Comparison of ENCODE assay signal across 14 cellular contexts in genomic region chr1:84653130-84653680, GRCh38. TPM values are rescaled to one million over a fixed set of nuclear protein-coding genes. Genes with fewer than 3 reads are reported as not detected.
DNase-seq lines count a peak whose midpoint lies in the region; ATAC-seq, FAIRE-seq and TF ChIP-seq lines count a peak whose summit lies in the region.
"Had no signal": no experiment of that assay in that cellular context is flagged by ENCODE, and none has a peak within 500 bp of the region (broad histone marks: within the 10 kb centered on the region; RNA-seq: fewer than 3 reads in every experiment).

No MANE protein-coding gene starts in this region.

- peaks cover 2% of the 10 kb centered on the region; the same call in 1 of the 2 replicates for H3K9me1 ChIP-seq in IMR-90 (ENCODE audit: insufficient read depth, low read length)

- H2AFZ ChIP-seq in IMR-90 (replicated peaks; ENCODE audit: low read length, poor library complexity) (no peak overlapping the region), GM12878 (ENCODE audit: control insufficient read depth, low read depth, low read length) (no peak overlapping the region), HepG2 (ENCODE audit: low read length) (no peak overlapping the region)

- FAIRE-seq in GM12878 (lab: Jason Lieb, UNC) = no peak
- no peak for FAIRE-seq in HepG2 (lab: Jason Lieb, UNC)

- H2AK9ac ChIP-seq in IMR-90 (replicated peaks; ENCODE audit: low read depth, low read length, poor library complexity) = no peak overlapping the region

- no peak overlapping the region for H2BK15ac ChIP-seq in IMR-90 (ENCODE audit: low read depth, low read length)

- H3K36me3 ChIP-seq in IMR-90 (ENCODE audit: control insufficient read depth, insufficient read depth, low read length) = peaks cover 20% of the 10 kb centered on the region
- H3K36me3 ChIP-seq in GM12878 (ENCODE audit: control insufficient read depth in 2 of 2, insufficient read depth in 2 of 2, low read length in 1 of 2) = peaks cover 0 to 12% of the 10 kb centered on the region in 2 experiments; a peak in 3 of 4 replicates
- H3K36me3 ChIP-seq in HepG2 (replicated peaks in 1 of 2; ENCODE audit: control insufficient read depth in 1 of 2, insufficient read depth in 2 of 2, low read length in 2 of 2) = peaks cover 1 to 36% of the 10 kb centered on the region in 2 experiments; a peak in 3 of 5 replicates
- peaks cover 25% of the 10 kb centered on the region for H3K36me3 ChIP-seq in right atrium auricular region

- in situ Hi-C loops in IMR-90 (cut with MboI; ENCODE audit: low sequenced_read_pairs) = no loop called here
- in situ Hi-C loops in GM12878 (cut with MboI) = no loop called here
- in situ Hi-C loops in HepG2 (cut with HindIII; ENCODE audit: extremely low pct_ligation_motif_present, low pct_unique_long_range_greater_than_20kb) = no loop called here
- in situ Hi-C loops in GM13977 (cut with MboI; ENCODE audit: low pct_unique_long_range_greater_than_20kb, low sequenced_read_pairs, unreplicated experiment) = no loop called here

- no peak overlapping the region for H3K14ac ChIP-seq in IMR-90 (replicated peaks; ENCODE audit: low read depth, low read length)

- TF ChIP-seq EP300 in GM12878 (IDR thresholded peaks at IDR 0.05; ENCODE audit: borderline replicate concordance in 1 of 2, control insufficient read depth in 1 of 2, low read depth in 2 of 2, low read length in 2 of 2) = no peak
- no peak for TF ChIP-seq EP300 in HepG2 (IDR thresholded peaks at IDR 0.05; ENCODE audit: low read depth in 2 of 2, low read length in 2 of 2)
- TF ChIP-seq EP300 in HepG2 (CRISPR knock-in tag; IDR thresholded peaks at IDR 0.05; ENCODE audit: borderline replicate concordance) = no peak

- H2AK5ac ChIP-seq in IMR-90 (ENCODE audit: low read depth, low read length) = no peak overlapping the region

- H4K5ac ChIP-seq in IMR-90 (ENCODE audit: low read depth, low read length) = no peak overlapping the region

- TF ChIP-seq POLR2A in IMR-90 (IDR thresholded peaks at IDR 0.05; ENCODE audit: low read depth, low read length) (no peak), GM12878 (IDR thresholded peaks at IDR 0.05; ENCODE audit: low read depth, low read length) (no peak), HepG2 (IDR thresholded peaks at IDR 0.05; ENCODE audit: insufficient read depth in 1 of 2, low read depth in 2 of 2, low read length in 2 of 2) (no peak)

- H2BK120ac ChIP-seq in IMR-90 (ENCODE audit: low read depth, low read length) = no peak overlapping the region

- no peak overlapping the region for H3K23ac ChIP-seq in IMR-90 (ENCODE audit: low read depth, low read length)

- BruUV-seq in IMR-90 (replicated peaks; lab: Mats Ljungman, UMichigan) (no TSS peak), GM12878 (replicated peaks; lab: Mats Ljungman, UMichigan) (no TSS peak), HepG2 (replicated peaks; lab: Mats Ljungman, UMichigan) (no TSS peak)

- no peaks in the 10 kb centered on the region for H3K27me3 ChIP-seq in IMR-90 (ENCODE audit: control insufficient read depth, insufficient read depth, low read length)
- H3K27me3 ChIP-seq in GM12878 (replicated peaks in 1 of 2; ENCODE audit: control insufficient read depth in 2 of 2, insufficient read depth in 2 of 2, low read length in 1 of 2) = no peaks in the 10 kb centered on the region
- H3K27me3 ChIP-seq in HepG2 (ENCODE audit: control insufficient read depth in 1 of 2, insufficient read depth in 2 of 2, low read length in 2 of 2) = no peaks in the 10 kb centered on the region
- no peaks in the 10 kb centered on the region for H3K27me3 ChIP-seq in right atrium auricular region
- H3K27me3 ChIP-seq: cardiac muscle cell had no signal

- H3K9me3 ChIP-seq in IMR-90 (ENCODE audit: control insufficient read depth, insufficient read depth, low read length) = no peaks in the 10 kb centered on the region
- H3K9me3 ChIP-seq in GM12878 (replicated peaks; ENCODE audit: control insufficient read depth, insufficient read depth, low read length) = no peaks in the 10 kb centered on the region
- H3K9me3 ChIP-seq in HepG2 (ENCODE audit: low read length) = no peaks in the 10 kb centered on the region
- no peaks in the 10 kb centered on the region for H3K9me3 ChIP-seq in right atrium auricular region
- H3K9me3 ChIP-seq: thoracic aorta had no signal

- SMC1A ChIA-PET in GM12878 (lab: Charles Lee; ENCODE audit: uncharacterized antibody, unreplicated experiment) = interaction anchor here (1.3 to 3.0 kb wide), 4 partner anchors 52 to 100 kb away, joined by 3 to 6 read pairs (median 4); no protein-coding TSS in a partner anchor

- WGBS in IMR-90 (ENCODE audit: extremely low coverage in 2 of 2, insufficient read length in 1 of 2), 2 experiments = no CpG with 5 or more reads among the region's 2 CpGs
- 96% methylated on average over 2 of the region's 2 CpGs for WGBS in GM12878 (ENCODE audit: insufficient coverage, insufficient replicate concordance, low lambda C conversion rate, missing lambda C conversion rate)
- WGBS in HepG2 (ENCODE audit: low lambda C conversion rate) = 95% methylated on average over 2 of the region's 2 CpGs

- dilution Hi-C loops in IMR-90 (cut with HindIII; ENCODE audit: low sequenced_read_pairs, unreplicated experiment) = no loop called here

- H3K4me1 ChIP-seq in IMR-90 (ENCODE audit: control insufficient read depth, insufficient read depth, low read length) (peaks cover 2% of the 10 kb centered on the region), GM12878 (ENCODE audit: control insufficient read depth, insufficient read depth, low read length) (no peaks in the 10 kb centered on the region), HepG2 (ENCODE audit: insufficient read depth, low read length) (no peaks in the 10 kb centered on the region), right atrium auricular region (no peaks in the 10 kb centered on the region)

- no peak overlapping the region for H3K27ac ChIP-seq in IMR-90 (ENCODE audit: insufficient read depth, low read length)
- H3K27ac ChIP-seq in GM12878 (ENCODE audit: control insufficient read depth, insufficient read depth) = no peak overlapping the region
- H3K27ac ChIP-seq in HepG2 (ENCODE audit: extremely low read length, insufficient read depth, low read length) = no peak overlapping the region
- no peak overlapping the region for H3K27ac ChIP-seq in right atrium auricular region
- H3K27ac ChIP-seq: cardiac muscle cell, epithelial cell of prostate, thoracic aorta had no signal

- H3K18ac ChIP-seq in IMR-90 (ENCODE audit: low read depth, low read length) = no peak overlapping the region

- H3K4me3 ChIP-seq in IMR-90 (ENCODE audit: insufficient read depth, low read depth, low read length) (no peak overlapping the region), GM12878 (no peak overlapping the region), HepG2 (replicated peaks in 1 of 3; ENCODE audit: insufficient read depth in 1 of 3, low read depth in 2 of 3, low read length in 3 of 3) (no peak overlapping the region), right atrium auricular region (no peak overlapping the region)
- H3K4me3 ChIP-seq: cardiac muscle cell, lung, thoracic aorta had no signal

- H3K4me2 ChIP-seq in IMR-90 (ENCODE audit: low read depth, low read length) (no peak overlapping the region), GM12878 (ENCODE audit: control insufficient read depth, insufficient read depth) (no peak overlapping the region), HepG2 (ENCODE audit: low read depth, low read length) (no peak overlapping the region)

- no peak overlapping the region for H4K91ac ChIP-seq in IMR-90 (ENCODE audit: insufficient read depth, low read depth, low read length)

- peaks cover 0 to 3% of the 10 kb centered on the region in 2 experiments; a peak in 1 of 4 replicates for H3K79me1 ChIP-seq in IMR-90 (ENCODE audit: low read depth in 1 of 2, low read length in 2 of 2)

- H3K9ac ChIP-seq in IMR-90 (ENCODE audit: low read depth, low read length) (no peak overlapping the region), GM12878 (ENCODE audit: control insufficient read depth, insufficient read depth, low read length) (no peak overlapping the region), HepG2 (ENCODE audit: insufficient read depth, low read depth, low read length) (no peak overlapping the region)

- no peaks in the 10 kb centered on the region for H3K79me2 ChIP-seq in GM12878 (ENCODE audit: control insufficient read depth, insufficient read depth, low read length)
- H3K79me2 ChIP-seq in HepG2 (ENCODE audit: insufficient read depth, low read length) = no peaks in the 10 kb centered on the region

- RAD21 ChIA-PET in GM12878 (lab: Charles Lee; ENCODE audit: unreplicated experiment) = no interaction called here

- ATAC-seq in IMR-90 (ENCODE audit: low read depth) = peak; percentile 53
- ATAC-seq in GM12878 = 0 out of 3 replicates have a peak, but pooled peaks have one; percentile 39
- ATAC-seq in HepG2 = no peak
- ATAC-seq: Right ventricle myocardium inferior had no signal

- CTCF ChIA-PET in IMR-90 (lab: Yijun Ruan, JAX) (no interaction called here), GM12878 (lab: Yijun Ruan, JAX) (interaction anchor here (2.6 kb wide), 1 partner anchor 102 kb away, joined by 7 read pairs; no protein-coding TSS in a partner anchor), HepG2 (lab: Yijun Ruan, JAX; ENCODE audit: low intra/inter-chr PET ratio, low total read pairs) (no interaction called here)

- no peak overlapping the region for H3K4ac ChIP-seq in IMR-90 (ENCODE audit: low read depth, low read length)

- TF ChIP-seq CTCF in IMR-90 (conservative IDR thresholded peaks at IDR 0.05; ENCODE audit: low read depth, low read length) (no peak; the same call in 1 of the 2 replicates), GM12878 (IDR thresholded peaks at IDR 0.05 in 2 of 3, conservative IDR thresholded peaks at IDR 0.05 in 1 of 3; ENCODE audit: control insufficient read depth in 2 of 3, extremely low read depth in 1 of 3, insufficient read depth in 1 of 3, low read depth in 3 of 3, low read length in 3 of 3) (no peak), HepG2 (CRISPR knock-in tag; IDR thresholded peaks at IDR 0.05) (no peak), GM13977 (IDR thresholded peaks at IDR 0.05; ENCODE audit: extremely low read depth, insufficient read depth, missing control alignments) (no peak), right atrium auricular region (IDR thresholded peaks at IDR 0.05) (no peak)

- POLR2A ChIA-PET in IMR-90 (lab: Charles Lee; ENCODE audit: unreplicated experiment) (no interaction called here), GM12878 (lab: Charles Lee) (no interaction called here), HepG2 (lab: Yijun Ruan, JAX) (no interaction called here)

- DNase-seq in EL (peak; percentile 57), IMR-90 (peak; percentile 59), GM12878 (ENCODE audit: low read depth, low spot score) (no peak), HepG2 (ENCODE audit: low spot score) (no peak), NOMO-1 treated with DMSO at 0.1 percent for 48 hours (lab: John Stamatoyannopoulos, UW; ENCODE audit: unreplicated experiment) (no peak), GM13977 (ENCODE audit: low spot score) (no peak), right atrium auricular region (ENCODE audit: low spot score) (no peak)
- no peak for DNase-seq in stimulated activated CD4-positive, alpha-beta T cell treated with anti-CD3 and anti-CD28 coated beads, Interleukin-2, amount 100 ng/mL, for 24 hours
- DNase-seq: activated naive CD4-positive, alpha-beta T cell treated with Interleukin-2 at 50 U/mL for 16 hours had no signal

- no peak overlapping the region for H2BK5ac ChIP-seq in IMR-90 (ENCODE audit: low read depth, low read length, poor library complexity, severe bottlenecking)

- H2BK20ac ChIP-seq in IMR-90 (ENCODE audit: low read depth, low read length) = no peak overlapping the region

- H4K8ac ChIP-seq in IMR-90 (ENCODE audit: low read depth in 2 of 2, low read length in 2 of 2) = no peak overlapping the region

- no peaks in the 10 kb centered on the region for H4K20me1 ChIP-seq in IMR-90 (ENCODE audit: insufficient read depth, low read length)
- H4K20me1 ChIP-seq in GM12878 (ENCODE audit: control insufficient read depth, insufficient read depth) = no peaks in the 10 kb centered on the region
- no peaks in the 10 kb centered on the region for H4K20me1 ChIP-seq in HepG2 (ENCODE audit: insufficient read depth, low read length)

- no peak overlapping the region for H3K56ac ChIP-seq in IMR-90 (ENCODE audit: extremely low read depth, insufficient read depth, low read length)

- intact Hi-C loops in IMR-90 (cut with micrococcal nuclease) = no loop called here
- intact Hi-C loops in GM12878 (cut with micrococcal nuclease; ENCODE audit: unreplicated experiment) = no loop called here
- intact Hi-C loops in HepG2 (cut with micrococcal nuclease; ENCODE audit: unreplicated experiment) = no loop called here

- TF ChIP-seq RAD21 in IMR-90 (IDR thresholded peaks at IDR 0.05; ENCODE audit: low read length) (0 out of 2 replicates have a peak, but pooled peaks have one; percentile 10), GM12878 (IDR thresholded peaks at IDR 0.05; ENCODE audit: insufficient read depth, low read depth, low read length) (no peak), HepG2 (CRISPR knock-in tag; IDR thresholded peaks at IDR 0.05) (no peak)

RNA-seq across cellular contexts. Expression of gene SSX2IP, which starts 37.1 kb away (rescaled TPM):
- total RNA-seq in IMR-90 (2012; rRNA removed) (13.4 and 22.8 TPM in 2 replicates), GM12878 (2014; rRNA removed) (7.6 and 8.5 TPM in 2 replicates), GM12878 (2014; rRNA removed; fragmentation: Illumina TruSeq; extraction: Trizol) (14.0 and 14.6 TPM in 2 replicates), GM12878 (2021) (11.8 and 13.8 TPM in 2 replicates), HepG2 (2016; rRNA removed; fragmentation: Illumina TruSeq; extraction: Trizol) (23.7 and 38.8 TPM in 2 replicates), right atrium auricular region (10 to 100 TPM; 11.3 to 14.2 TPM)
- polyA plus RNA-seq in IMR-90 (2012; rRNA removed) (4.6 and 7.7 TPM in 2 replicates), GM12878 (2011; rRNA removed) (8.4 and 13.6 TPM in 2 replicates), GM12878 (2014; fragmentation: Illumina TruSeq; extraction: Trizol) (12.3 and 14.5 TPM in 2 replicates), GM12878 (2014; fragmentation: Nextera tagmentation; extraction: Ambion mirVana) (1 to 10 TPM; 3.3 to 3.9 TPM), GM12878 (2014; rRNA removed) (5.9 and 7.9 TPM in 2 replicates), GM12878 (2016; fragmentation: Nextera tagmentation; extraction: Ambion mirVana) (10 to 100 TPM; 12.8 TPM), HepG2 (2011; rRNA removed) (2.7 and 2.8 TPM in 2 replicates)
- polyA plus RNA-seq in IMR-90 (2012; cell fraction: cytosol; rRNA removed) = 0.77 and 1.4 TPM in 2 replicates
- polyA plus RNA-seq in IMR-90 (2012; cell fraction: nucleus; rRNA removed; ENCODE audit: low replicate concordance) = 0.90 and 7.3 TPM in 2 replicates
- total RNA-seq in GM12878 (2013; cell fraction: nucleolus; rRNA removed) = 13.3 and 15.2 TPM in 2 replicates
- polyA plus RNA-seq in GM12878 (2011; ENCODE audit: low read depth) = 1.8 TPM
- polyA plus RNA-seq in GM12878 (2011; cell fraction: cytosol; rRNA removed) = 1.7 and 2.4 TPM in 2 replicates
- polyA plus RNA-seq in GM12878 (2011; cell fraction: nucleus; rRNA removed) = 6.7 and 7.4 TPM in 2 replicates
- 3.6 and 3.7 TPM in 2 replicates for polyA plus RNA-seq in GM12878 (2012)
- 3.2 and 6.9 TPM in 2 replicates for polyA minus RNA-seq in GM12878 (2011; rRNA and poly(A)+ RNA removed)
- 1.3 and 2.9 TPM in 2 replicates for polyA minus RNA-seq in GM12878 (2011; cell fraction: cytosol; rRNA and poly(A)+ RNA removed)
- 6.2 and 10.2 TPM in 2 replicates for polyA minus RNA-seq in GM12878 (2011; cell fraction: nucleus; rRNA and poly(A)+ RNA removed)
- 8.9 and 12.6 TPM in 2 replicates for total RNA-seq in HepG2 (2016; cell fraction: cytosol; rRNA removed; fragmentation: Illumina TruSeq; extraction: Trizol; ENCODE audit: low read depth)
- total RNA-seq in HepG2 (2016; cell fraction: insoluble cytoplasmic fraction; rRNA removed; fragmentation: Illumina TruSeq; extraction: Trizol) = 26.0 and 37.5 TPM in 2 replicates
- total RNA-seq in HepG2 (2016; cell fraction: membrane; rRNA removed; fragmentation: Illumina TruSeq; extraction: Trizol) = 23.1 and 27.8 TPM in 2 replicates
- 22.3 and 24.0 TPM in 2 replicates for total RNA-seq in HepG2 (2016; cell fraction: nucleus; rRNA removed; fragmentation: Illumina TruSeq; extraction: Trizol)
- polyA plus RNA-seq in HepG2 (2011; cell fraction: cytosol; rRNA removed) = 0.79 and 1.5 TPM in 2 replicates
- polyA plus RNA-seq in HepG2 (2011; cell fraction: nucleus; rRNA removed) = 1.7 TPM in 2 replicates
- polyA plus RNA-seq in HepG2 (2012) = 3.7 and 4.6 TPM in 2 replicates
- polyA plus RNA-seq in HepG2 (2016; cell fraction: cytosol; fragmentation: Illumina TruSeq; extraction: Trizol; ENCODE audit: low read depth) = 5.2 and 5.4 TPM in 2 replicates
- polyA plus RNA-seq in HepG2 (2016; cell fraction: insoluble cytoplasmic fraction; fragmentation: Illumina TruSeq; extraction: Trizol; ENCODE audit: low read depth) = 27.8 and 30.8 TPM in 2 replicates
- 10.5 and 11.2 TPM in 2 replicates for polyA plus RNA-seq in HepG2 (2016; cell fraction: membrane; fragmentation: Illumina TruSeq; extraction: Trizol; ENCODE audit: low read depth)
- 22.1 and 22.9 TPM in 2 replicates for polyA plus RNA-seq in HepG2 (2016; cell fraction: nucleus; fragmentation: Illumina TruSeq; extraction: Trizol; ENCODE audit: insufficient read depth, low read depth)
- 2.6 and 8.4 TPM in 2 replicates for polyA minus RNA-seq in HepG2 (2011; rRNA and poly(A)+ RNA removed; ENCODE audit: low replicate concordance)
- 3.6 and 4.1 TPM in 2 replicates for polyA minus RNA-seq in HepG2 (2011; cell fraction: cytosol; rRNA and poly(A)+ RNA removed)
- 11.7 and 12.5 TPM in 2 replicates for polyA minus RNA-seq in HepG2 (2011; cell fraction: nucleus; rRNA and poly(A)+ RNA removed)

Comparison
In these comparisons a context has a peak if more than half of its experiments do, and no peak if none do; other contexts are left out.
1. DNase-seq: peak in EL (single experiment) and IMR-90 (single experiment); none in GM12878 (single experiment), HepG2 (single experiment), NOMO-1 treated with DMSO at 0.1 percent for 48 hours (single experiment), GM13977 (single experiment), right atrium auricular region (single experiment) and stimulated activated CD4-positive, alpha-beta T cell treated with anti-CD3 and anti-CD28 coated beads, Interleukin-2, amount 100 ng/mL, for 24 hours (0 of 2).